18 cellular contexts compared by ENCODE assay signal in the genomic region with DNA sequence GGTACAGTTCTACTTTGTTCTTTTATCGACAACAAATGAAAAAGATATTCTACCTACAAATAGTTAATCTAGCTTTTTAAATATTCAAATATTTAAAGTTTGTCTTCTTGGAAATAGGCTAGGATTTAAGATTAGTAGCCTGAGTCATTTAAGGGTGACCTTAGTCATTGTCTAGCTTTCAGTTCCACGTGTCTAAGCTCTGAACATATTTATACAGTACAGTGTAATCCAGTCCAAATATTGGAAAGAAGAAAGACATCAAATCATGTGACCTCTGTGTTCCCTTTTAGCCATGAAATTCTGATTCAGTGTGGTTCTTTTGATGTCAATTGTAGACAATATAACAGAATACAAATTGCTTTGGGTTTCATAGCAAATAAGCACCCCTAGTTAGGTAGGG.
A peak's percentile ranks its signal among the peaks of the same experiment; 100 is the strongest.
DNase-seq lines count a peak whose midpoint lies in the region; ATAC-seq, FAIRE-seq and TF ChIP-seq lines count a peak whose summit lies in the region.
"Had no signal": no experiment of that assay in that cellular context is flagged by ENCODE, and none has a peak within 500 bp of the region (broad histone marks: within the 10 kb centered on the region; RNA-seq: fewer than 3 reads in every experiment).

No MANE protein-coding gene starts in this region.

- no peak overlapping the region for H3K56ac ChIP-seq in H1 (replicated peaks; ENCODE audit: insufficient read length, low read depth, low read length)

- no peak for FAIRE-seq in H1 (lab: Jason Lieb, UNC)

- no peaks in the 10 kb centered on the region for H3K36me3 ChIP-seq in RWPE2 (ENCODE audit: low read depth)
- no peaks in the 10 kb centered on the region for H3K36me3 ChIP-seq in H1 (ENCODE audit: control insufficient read depth in 2 of 4, insufficient read depth in 4 of 4, low read length in 3 of 4)
- no peaks in the 10 kb centered on the region for H3K36me3 ChIP-seq in transverse colon
- H3K36me3 ChIP-seq: BLaER1 treated with 17β-estradiol and CSF1 and Interleukin-3, amounts not matched to agents 10 nM and 100 nM; SJSA1 had no signal

- H4K8ac ChIP-seq in H1 (ENCODE audit: extremely low read depth, insufficient read depth, low read length) = no peak overlapping the region

- no peak overlapping the region for H3K9ac ChIP-seq in H1 (replicated peaks in 1 of 4; ENCODE audit: extremely low read depth in 1 of 4, low read depth in 3 of 4, low read length in 3 of 4)
- H3K9ac ChIP-seq: BLaER1 treated with 17β-estradiol and CSF1 and Interleukin-3, amounts not matched to agents 10 nM and 100 nM had no signal

- H3K23ac ChIP-seq in H1 (ENCODE audit: insufficient read length) = no peak overlapping the region

- in situ Hi-C loops in transverse colon (cut with MboI; ENCODE audit: low pct_ligation_motif_present in 1 of 4, low pct_unique_long_range_greater_than_20kb in 1 of 4, low sequenced_read_pairs in 3 of 4) = no loop called here

- H3K79me2 ChIP-seq in H1 (ENCODE audit: control insufficient read depth in 1 of 2, insufficient read depth in 2 of 2, low read length in 2 of 2) = no peaks in the 10 kb centered on the region

- H3K9me3 ChIP-seq in RWPE2 (ENCODE audit: severe bottlenecking) (no peaks in the 10 kb centered on the region), H1 (ENCODE audit: insufficient read depth in 2 of 2, low read depth in 1 of 2, low read length in 1 of 2) (no peaks in the 10 kb centered on the region), transverse colon (no peaks in the 10 kb centered on the region)
- H3K9me3 ChIP-seq: BLaER1 treated with 17β-estradiol and CSF1 and Interleukin-3, amounts not matched to agents 10 nM and 100 nM; SJSA1 had no signal

- no peak for TF ChIP-seq RAD21 in H1 (IDR thresholded peaks at IDR 0.05 in 1 of 2, conservative IDR thresholded peaks at IDR 0.05 in 1 of 2; ENCODE audit: low read depth in 2 of 2, low read length in 2 of 2)

- H2BK12ac ChIP-seq in H1 (ENCODE audit: low read depth, low read length) = no peak overlapping the region

- intact Hi-C loops in transverse colon (cut with DNase I; ENCODE audit: low total_unique reads) = no loop called here

- no peaks in the 10 kb centered on the region for H3K79me1 ChIP-seq in H1 (ENCODE audit: low read depth, low read length)

- H3K4me1 ChIP-seq in RWPE2 (ENCODE audit: insufficient read depth, poor library complexity, severe bottlenecking) (no peaks in the 10 kb centered on the region), H1 (replicated peaks in 1 of 4; ENCODE audit: control insufficient read depth in 3 of 4, insufficient read depth in 4 of 4, low read length in 3 of 4) (no peaks in the 10 kb centered on the region; a peak in 1 of 7 replicates), transverse colon (no peaks in the 10 kb centered on the region)
- H3K4me1 ChIP-seq: SJSA1 had no signal

- TF ChIP-seq POLR2A in H1 (IDR thresholded peaks at IDR 0.05; ENCODE audit: control extremely low read depth in 1 of 2, low read depth in 2 of 2, low read length in 2 of 2) = no peak
- no peak for TF ChIP-seq POLR2A in transverse colon (IDR thresholded peaks at IDR 0.05)

- POLR2A ChIA-PET in H1 (lab: Charles Lee; ENCODE audit: partially characterized antibody) = no interaction called here

- ATAC-seq in RWPE2 (ENCODE audit: low read depth) (peak; percentile 42; the same call in 1 of the 3 replicates), GM18858 (IDR thresholded peaks at IDR 0.05; ENCODE audit: unreplicated experiment) (no peak), HG03095 (IDR thresholded peaks at IDR 0.05; ENCODE audit: unreplicated experiment) (no peak), GM21390 (IDR thresholded peaks at IDR 0.05; ENCODE audit: unreplicated experiment) (no peak)

- no peak overlapping the region for H2BK15ac ChIP-seq in H1 (ENCODE audit: low read length)

- H3K4ac ChIP-seq in H1 (replicated peaks; ENCODE audit: insufficient read length, low read depth, low read length) = no peak overlapping the region

- TF ChIP-seq CTCF in RWPE2 (IDR thresholded peaks at IDR 0.05; ENCODE audit: poor library complexity, severe bottlenecking) (no peak), H1 (IDR thresholded peaks at IDR 0.05; ENCODE audit: control extremely low read depth in 1 of 3, insufficient read depth in 1 of 3, low read depth in 1 of 3, low read length in 3 of 3) (no peak), transverse colon (IDR thresholded peaks at IDR 0.05) (no peak)

- no peak for TF ChIP-seq EP300 in H1 (IDR thresholded peaks at IDR 0.05; ENCODE audit: borderline replicate concordance in 1 of 2, low read depth in 2 of 2, low read length in 2 of 2)
- TF ChIP-seq EP300 in transverse colon (IDR thresholded peaks at IDR 0.05; ENCODE audit: low read depth) = no peak

- H3K27ac ChIP-seq in RWPE2 (ENCODE audit: poor library complexity, severe bottlenecking) (no peak overlapping the region), H1 (ENCODE audit: low read depth, low read length) (no peak overlapping the region), transverse colon (no peak overlapping the region)
- H3K27ac ChIP-seq: BLaER1 treated with 17β-estradiol and CSF1 and Interleukin-3, amounts not matched to agents 10 nM and 100 nM; RWPE1; SJSA1 had no signal

- H3K27me3 ChIP-seq in RWPE2 (ENCODE audit: insufficient read depth, poor library complexity, severe bottlenecking) (no peaks in the 10 kb centered on the region), H1 (replicated peaks in 1 of 4; ENCODE audit: control insufficient read depth in 3 of 4, extremely low read depth in 1 of 4, insufficient read depth in 3 of 4, low read length in 3 of 4) (no peaks in the 10 kb centered on the region), transverse colon (no peaks in the 10 kb centered on the region)
- H3K27me3 ChIP-seq: BLaER1 treated with 17β-estradiol and CSF1 and Interleukin-3, amounts not matched to agents 10 nM and 100 nM; SJSA1 had no signal

- H3K14ac ChIP-seq in H1 (ENCODE audit: insufficient read length) = no peak overlapping the region

- H3K4me2 ChIP-seq in H1 (ENCODE audit: insufficient read depth in 1 of 2, low read depth in 2 of 2, low read length in 2 of 2) = no peak overlapping the region
- H3K4me2 ChIP-seq: BLaER1 treated with 17β-estradiol and CSF1 and Interleukin-3, amounts not matched to agents 10 nM and 100 nM; GM23338 had no signal

- no peak overlapping the region for H2BK120ac ChIP-seq in H1 (replicated peaks; ENCODE audit: low read depth, low read length)

- no peak overlapping the region for H4K5ac ChIP-seq in H1 (ENCODE audit: insufficient read length, low read depth, low read length)

- no peak overlapping the region for H2BK20ac ChIP-seq in H1 (ENCODE audit: low read length)

- H3K23me2 ChIP-seq in H1 (ENCODE audit: low read depth, low read length) = no peaks in the 10 kb centered on the region

- H4K91ac ChIP-seq in H1 (replicated peaks; ENCODE audit: insufficient read length, low read length) = no peak overlapping the region

- no peak overlapping the region for H3K18ac ChIP-seq in H1 (ENCODE audit: extremely low read depth, low read length)

- H4K20me1 ChIP-seq in H1 (replicated peaks in 1 of 2; ENCODE audit: control insufficient read depth in 1 of 2, insufficient read depth in 2 of 2, low read length in 2 of 2) = no peaks in the 10 kb centered on the region
- H4K20me1 ChIP-seq: BLaER1 treated with 17β-estradiol and CSF1 and Interleukin-3, amounts not matched to agents 10 nM and 100 nM had no signal

- WGBS in H1 (ENCODE audit: extremely low coverage in 1 of 2, insufficient coverage in 1 of 2, insufficient read length in 1 of 2, insufficient replicate concordance in 2 of 2, low coverage in 1 of 2, low lambda C conversion rate in 2 of 2, missing lambda C conversion rate in 1 of 2), 2 experiments = 88% methylated on average over 2 of the region's 2 CpGs; no CpG with 5 or more reads in 1 of the 2 experiments
- 45 to 54% methylated on average over 2 of the region's 2 CpGs for WGBS in transverse colon (ENCODE audit: low coverage in 1 of 2), 2 donors

- peak; percentile 67 for DNase-seq in DMS53 treated with DMSO at 0.1 percent for 48 hours (lab: John Stamatoyannopoulos, UW; ENCODE audit: unreplicated experiment)
- DNase-seq in RWPE2 (ENCODE audit: low spot score) = no peak
- DNase-seq in H1 (ENCODE audit: low read depth in 1 of 2, low spot score in 2 of 2) = no peak
- peak; percentile 69 for DNase-seq in kidney tubule cell (ENCODE audit: low spot score)
- no peak for DNase-seq in transverse colon
- DNase-seq: HFFc6, MM.1S, NCI-H1105, NCI-H187, NCI-H510A, SW 1271 had no signal

- H2AK5ac ChIP-seq in H1 (ENCODE audit: low read depth, low read length) = no peak overlapping the region

- no peak overlapping the region for H2BK5ac ChIP-seq in H1 (ENCODE audit: low read depth, low read length)

- no peak overlapping the region for H3K4me3 ChIP-seq in RWPE2 (ENCODE audit: severe bottlenecking)
- H3K4me3 ChIP-seq in H1 (ENCODE audit: extremely low read depth in 1 of 4, insufficient read depth in 2 of 4, low read depth in 3 of 4, low read length in 4 of 4) = no peak overlapping the region
- no peak overlapping the region for H3K4me3 ChIP-seq in transverse colon
- H3K4me3 ChIP-seq: BLaER1 treated with 17β-estradiol and CSF1 and Interleukin-3, amounts not matched to agents 10 nM and 100 nM; GM23338; SJSA1 had no signal

- CTCF ChIA-PET in H1 (lab: Charles Lee; ENCODE audit: partially characterized antibody) = interaction anchor here (0.6 to 2.3 kb wide), 12 partner anchors 11 to 480 kb away, joined by 3 to 16 read pairs (median 3); no protein-coding TSS in a partner anchor

- 0 out of 2 replicates have a peak overlapping the region, but pooled peaks have one; percentile 47 for H2AFZ ChIP-seq in H1 (ENCODE audit: low read length)

TF ChIP-seq in H1, 55 proteins besides CTCF, POLR2A, EP300 and RAD21:
- no peak for TF ChIP-seq SAP30 (IDR thresholded peaks at IDR 0.05; ENCODE audit: insufficient read depth, insufficient replicate concordance, low read length)
- no peak for TF ChIP-seq RBBP5 (IDR thresholded peaks at IDR 0.05; ENCODE audit: borderline replicate concordance, low read depth, low read length)
- no peak for TF ChIP-seq SP4 (IDR thresholded peaks at IDR 0.05; ENCODE audit: low read length)
TF ChIP-seq in H1: peak in this region for 0.

Comparison
In these comparisons a context has a peak if more than half of its experiments do, and no peak if none do; other contexts are left out.
1. DNase-seq: peak in DMS53 treated with DMSO at 0.1 percent for 48 hours (single experiment) and kidney tubule cell (single experiment); none in RWPE2 (single experiment), H1 (0 of 2) and transverse colon (single experiment).